Comparison of ENCODE assay signal across 8 cellular contexts in the genomic region with DNA sequence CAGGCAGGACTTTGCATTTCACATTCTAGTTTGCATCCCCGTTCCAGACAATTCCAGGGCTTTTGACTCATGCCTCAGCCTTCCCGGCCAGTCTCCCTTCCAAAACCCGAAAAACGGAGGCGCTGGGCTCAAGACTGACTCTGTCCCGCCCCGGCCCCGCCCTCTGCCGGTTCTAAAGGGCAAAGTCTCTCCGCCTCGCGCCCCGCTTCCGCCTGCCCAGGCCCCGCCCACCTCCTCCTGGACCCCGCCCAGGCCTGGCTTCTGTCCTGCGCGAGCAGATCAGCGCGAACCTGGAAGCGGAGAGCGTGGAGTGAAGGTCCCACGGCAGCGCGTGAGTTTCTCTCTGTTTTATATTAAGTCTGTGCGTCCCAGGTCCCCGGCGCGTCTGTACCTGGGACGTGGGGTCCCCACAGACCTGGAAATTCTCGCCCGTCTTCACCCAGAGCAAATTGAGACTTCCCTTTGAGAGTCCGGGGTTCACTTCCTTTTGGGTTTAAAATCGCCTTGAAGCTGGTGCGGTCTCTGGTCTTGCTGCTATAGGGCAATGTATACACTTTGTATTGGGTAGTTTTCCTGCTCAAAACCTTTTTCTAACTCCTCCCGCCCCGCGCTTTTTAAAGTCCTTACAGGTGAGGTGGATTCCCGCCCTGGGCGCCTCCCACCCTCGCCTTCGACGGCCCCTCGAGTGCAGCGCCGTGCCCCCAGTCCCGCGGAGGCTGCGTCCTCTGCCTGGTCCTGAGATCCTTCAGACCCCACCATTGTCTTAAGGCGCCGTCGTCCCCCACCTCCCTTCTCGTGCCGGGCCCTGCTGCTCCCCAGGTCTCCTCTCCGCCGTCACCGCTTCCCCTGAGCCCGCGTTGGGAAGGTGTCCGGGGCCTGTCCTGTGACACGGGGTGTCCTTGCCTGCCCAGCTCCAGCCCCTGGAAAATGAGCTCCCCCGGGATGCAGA. TPM values are rescaled to one million over a fixed set of nuclear protein-coding genes. Genes with fewer than 3 reads are reported as not detected.
A peak's percentile ranks its signal among the peaks of the same experiment; 100 is the strongest.
DNase-seq lines count a peak whose midpoint lies in the region; ATAC-seq and TF ChIP-seq lines count a peak whose summit lies in the region.

No MANE protein-coding gene starts in this region.

- H3K4me1 Mint-ChIP-seq in CD14-positive monocyte: peaks cover 27% of the 10 kb centered on the region
- peaks cover 32% of the 10 kb centered on the region for H3K4me1 Mint-ChIP-seq in activated CD8-positive, alpha-beta T cell treated with anti-CD3 and anti-CD28 coated beads, Interleukin-2, amount 10 ng/mL, durations not matched to agents 7 days and 5 days (ENCODE audit: low read depth)
- peaks cover 12% of the 10 kb centered on the region for H3K4me1 Mint-ChIP-seq in memory B cell

- H3K27ac Mint-ChIP-seq in CD14-positive monocyte: peak overlapping the region in 6 of 7 donors; percentile 54 to 86 (median 78)
- H3K27ac Mint-ChIP-seq in activated CD8-positive, alpha-beta T cell treated with anti-CD3 and anti-CD28 coated beads, Interleukin-2, amount 10 ng/mL, durations not matched to agents 7 days and 5 days: peak overlapping the region; percentile 69
- H3K27ac Mint-ChIP-seq in memory B cell: peak overlapping the region; percentile 16

- H3K27me3 Mint-ChIP-seq in CD14-positive monocyte (ENCODE audit: low read depth in 3 of 3) (peaks cover 0 to 2% (median 2%) of the 10 kb centered on the region in 3 donors), memory B cell (no peaks in the 10 kb centered on the region)
- no peaks in the 10 kb centered on the region for H3K27me3 Mint-ChIP-seq in activated CD8-positive, alpha-beta T cell treated with anti-CD3 and anti-CD28 coated beads, Interleukin-2, amount 10 ng/mL, durations not matched to agents 7 days and 5 days (ENCODE audit: low read depth)

- peaks cover 4% of the 10 kb centered on the region for H3K4me1 ChIP-seq in effector memory CD4-positive, alpha-beta T cell (ENCODE audit: control insufficient read depth, insufficient read depth, low read length, poor library complexity, severe bottlenecking)

- TF ChIP-seq CTCF in CD14-positive monocyte (IDR thresholded peaks at IDR 0.05): peak; percentile 50

- intact Hi-C loops in CD14-positive monocyte (cut with micrococcal nuclease): loop anchor here (2.0 to 5.0 kb wide), 2 partner anchors 36 to 74 kb away; a partner anchor contains a TSS

- no peaks in the 10 kb centered on the region for H3K27me3 ChIP-seq in effector memory CD4-positive, alpha-beta T cell (replicated peaks; ENCODE audit: control insufficient read depth, insufficient read depth, low read length, poor library complexity, severe bottlenecking)

- H3K9me3 Mint-ChIP-seq in CD14-positive monocyte (peaks cover 36 to 73% (median 67%) of the 10 kb centered on the region in 7 donors), memory B cell (peaks cover 6% of the 10 kb centered on the region)
- peaks cover 38% of the 10 kb centered on the region for H3K9me3 Mint-ChIP-seq in activated CD8-positive, alpha-beta T cell treated with anti-CD3 and anti-CD28 coated beads, Interleukin-2, amount 10 ng/mL, durations not matched to agents 7 days and 5 days (ENCODE audit: insufficient read depth)

- H3K36me3 Mint-ChIP-seq in CD14-positive monocyte (peaks cover 16 to 36% of the 10 kb centered on the region in 2 donors), memory B cell (peaks cover 16% of the 10 kb centered on the region)
- H3K36me3 Mint-ChIP-seq in activated CD8-positive, alpha-beta T cell treated with anti-CD3 and anti-CD28 coated beads, Interleukin-2, amount 10 ng/mL, durations not matched to agents 7 days and 5 days (ENCODE audit: low read depth): peaks cover 74% of the 10 kb centered on the region

- CTCF ChIA-PET in activated CD8-positive, alpha-beta T cell treated with anti-CD3 and anti-CD28 coated beads, Interleukin-2, amount 10 ng/mL, durations not matched to agents 7 days and 5 days (lab: Charles Lee): interaction anchor here (1.2 kb wide), 1 partner anchor 40 kb away, joined by 3 read pairs; no protein-coding TSS in a partner anchor

- H3K9me3 ChIP-seq in effector memory CD4-positive, alpha-beta T cell (ENCODE audit: control insufficient read depth, low read length): peaks cover 8% of the 10 kb centered on the region

- ATAC-seq in GM19324 (IDR thresholded peaks at IDR 0.05; ENCODE audit: low FRiP score, unreplicated experiment): peak; percentile 76
- ATAC-seq in HG03469 (IDR thresholded peaks at IDR 0.05; ENCODE audit: unreplicated experiment): peak; percentile 48
- ATAC-seq in activated CD8-positive, alpha-beta T cell treated with anti-CD3 and anti-CD28 coated beads, Interleukin-2, amount 10 ng/mL, durations not matched to agents 7 days and 5 days: peak; percentile 98
- ATAC-seq in memory B cell (ENCODE audit: low read depth): peak; percentile 97

- peak overlapping the region; percentile 64 for H3K27ac ChIP-seq in effector memory CD4-positive, alpha-beta T cell (ENCODE audit: insufficient read depth, low read length, poor library complexity, severe bottlenecking)

- H3K36me3 ChIP-seq in effector memory CD4-positive, alpha-beta T cell (ENCODE audit: control insufficient read depth, insufficient read depth, low read length): peaks cover 4% of the 10 kb centered on the region

- H3K4me3 ChIP-seq in effector memory CD4-positive, alpha-beta T cell (ENCODE audit: insufficient read depth, low read depth, low read length, poor library complexity, severe bottlenecking): peak overlapping the region; percentile 79

- peak; percentile 87 for DNase-seq in CD14-positive monocyte (ENCODE audit: low spot score)
- peak; percentile 84 for DNase-seq in NCI-H774 (lab: John Stamatoyannopoulos, UW)
- DNase-seq in activated CD8-positive, alpha-beta T cell treated with anti-CD3 and anti-CD28 coated beads, Interleukin-2, amount 10 ng/mL, durations not matched to agents 7 days and 5 days: peak; percentile 96
- peak; percentile 84 to 89 (median 87) for DNase-seq in effector memory CD4-positive, alpha-beta T cell
- peak; percentile 88 to 90 for DNase-seq in memory B cell (ENCODE audit: low spot score in 2 of 2)
- peak; percentile 87 to 92 (median 90) for DNase-seq in stimulated activated CD4-positive, alpha-beta T cell treated with anti-CD3 and anti-CD28 coated beads, TNF-alpha, amount 100 ng/mL, for 4 hours (ENCODE audit: low read depth in 3 of 3)

- peak overlapping the region; percentile 92 to 93 for H3K4me3 Mint-ChIP-seq in CD14-positive monocyte
- peak overlapping the region; percentile 90 for H3K4me3 Mint-ChIP-seq in activated CD8-positive, alpha-beta T cell treated with anti-CD3 and anti-CD28 coated beads, Interleukin-2, amount 10 ng/mL, durations not matched to agents 7 days and 5 days
- H3K4me3 Mint-ChIP-seq in memory B cell: peak overlapping the region; percentile 92

- POLR2A ChIA-PET in activated CD8-positive, alpha-beta T cell treated with anti-CD3 and anti-CD28 coated beads, Interleukin-2, amount 10 ng/mL, durations not matched to agents 7 days and 5 days (lab: Charles Lee): interaction anchor here (1.2 to 2.1 kb wide), 3 partner anchors 30 to 36 kb away, joined by 3 to 8 read pairs (median 4); a partner anchor contains a TSS

RNA-seq across cellular contexts. Expression of a gene that starts 31.2 kb away (rescaled TPM):
- 1 to 10 TPM; 4.8 to 5.6 TPM for polyA plus RNA-seq in CD14-positive monocyte
- total RNA-seq in activated CD8-positive, alpha-beta T cell treated with anti-CD3 and anti-CD28 coated beads, Interleukin-2, amount 10 ng/mL, durations not matched to agents 7 days and 5 days: 10 to 100 TPM; 34.3 to 35.8 TPM

RNA-seq across cellular contexts. Expression of a gene that starts 36.9 kb away (rescaled TPM):
- polyA plus RNA-seq in CD14-positive monocyte: 1 to 10 TPM; 2.4 to 7.2 TPM
- 10 to 100 TPM; 51.5 to 53.5 TPM for total RNA-seq in activated CD8-positive, alpha-beta T cell treated with anti-CD3 and anti-CD28 coated beads, Interleukin-2, amount 10 ng/mL, durations not matched to agents 7 days and 5 days

Comparison
In these comparisons a context has a peak if more than half of its experiments do, and no peak if none do; other contexts are left out.
1. Peak in every context shown above with its lines: DNase-seq, ATAC-seq, H3K4me3 ChIP-seq and H3K27ac ChIP-seq.
2. H3K27ac Mint-ChIP-seq: peak in every context shown above with its lines; median percentile 78 in CD14-positive monocyte; 69 in activated CD8-positive, alpha-beta T cell treated with anti-CD3 and anti-CD28 coated beads, Interleukin-2, amount 10 ng/mL, durations not matched to agents 7 days and 5 days; 16 in memory B cell.
3. ATAC-seq: peak in every context shown above with its lines; median percentile 98 in activated CD8-positive, alpha-beta T cell treated with anti-CD3 and anti-CD28 coated beads, Interleukin-2, amount 10 ng/mL, durations not matched to agents 7 days and 5 days; 97 in memory B cell; 76 in GM19324; 48 in HG03469.